Comparison of ENCODE assay signal across 22 cellular contexts in genomic region chr6:84028350-84028749, GRCh38. TPM values are rescaled to one million over a fixed set of nuclear protein-coding genes. Genes with fewer than 3 reads are reported as not detected.
DNase-seq lines count a peak whose midpoint lies in the region; ATAC-seq and TF ChIP-seq lines count a peak whose summit lies in the region.
"Had no signal": no experiment of that assay in that cellular context is flagged by ENCODE, and none has a peak within 500 bp of the region (broad histone marks: within the 10 kb centered on the region; RNA-seq: fewer than 3 reads in every experiment).

No MANE protein-coding gene starts in this region.

- H3K4me2 ChIP-seq in GM23248 (ENCODE audit: unreplicated experiment) (peak overlapping the region; percentile 51), smooth muscle cell (no peak overlapping the region)
- H3K4me2 ChIP-seq: BLaER1 treated with 17β-estradiol and CSF1 and Interleukin-3, amounts not matched to agents 10 nM and 100 nM; GM23338 had no signal

- no peaks in the 10 kb centered on the region for H3K27me3 ChIP-seq in GM23248 (replicated peaks; ENCODE audit: insufficient read depth)
- H3K27me3 ChIP-seq in body of pancreas = no peaks in the 10 kb centered on the region
- no peaks in the 10 kb centered on the region for H3K27me3 ChIP-seq in smooth muscle cell (ENCODE audit: low read depth)
- H3K27me3 ChIP-seq in left ventricle myocardium inferior (ENCODE audit: low read depth) = peaks cover 3% of the 10 kb centered on the region
- H3K27me3 ChIP-seq: MG63 had no signal

- H3K36me3 ChIP-seq in GM23248 (ENCODE audit: low read depth) = no peaks in the 10 kb centered on the region
- H3K36me3 ChIP-seq in body of pancreas (replicated peaks in 1 of 2; ENCODE audit: insufficient read depth in 1 of 2, low read depth in 2 of 2) = no peaks in the 10 kb centered on the region
- no peaks in the 10 kb centered on the region for H3K36me3 ChIP-seq in smooth muscle cell (ENCODE audit: low read depth)
- H3K36me3 ChIP-seq in left ventricle myocardium inferior = no peaks in the 10 kb centered on the region
- H3K36me3 ChIP-seq: BLaER1 treated with 17β-estradiol and CSF1 and Interleukin-3, amounts not matched to agents 10 nM and 100 nM; MG63; SJSA1 had no signal

- H3K9ac ChIP-seq in GM23248 = no peak overlapping the region
- no peak overlapping the region for H3K9ac ChIP-seq in smooth muscle cell (ENCODE audit: low read depth)
- H3K9ac ChIP-seq: BLaER1 treated with 17β-estradiol and CSF1 and Interleukin-3, amounts not matched to agents 10 nM and 100 nM had no signal

- H3K9me3 ChIP-seq in GM23248 (ENCODE audit: low read depth) (no peaks in the 10 kb centered on the region), body of pancreas (no peaks in the 10 kb centered on the region), smooth muscle cell (replicated peaks; ENCODE audit: low read depth) (no peaks in the 10 kb centered on the region), left ventricle myocardium inferior (replicated peaks) (peaks cover 8% of the 10 kb centered on the region)
- H3K9me3 ChIP-seq: MG63, SJSA1 had no signal

- H3K4me1 ChIP-seq in GM23248 (ENCODE audit: insufficient read depth) (peaks cover 23% of the 10 kb centered on the region), body of pancreas (peaks cover 17% of the 10 kb centered on the region), smooth muscle cell (ENCODE audit: low read depth) (no peaks in the 10 kb centered on the region), left ventricle myocardium inferior (peaks cover 3% of the 10 kb centered on the region)

- DNase-seq in GM23248 (no peak), body of pancreas (no peak), epithelial cell of prostate (ENCODE audit: low read depth, low spot score) (no peak), smooth muscle cell (lab: John Stamatoyannopoulos, UW; ENCODE audit: unreplicated experiment) (no peak), DMS 273 (lab: John Stamatoyannopoulos, UW; ENCODE audit: unreplicated experiment) (no peak), left ventricle myocardium inferior (no peak), hippocampal formation (lab: John Stamatoyannopoulos, UW) (no peak), NOMO-1 treated with dmso at 0.1 percent for 144 hours (lab: John Stamatoyannopoulos, UW; ENCODE audit: unreplicated experiment) (no peak)
- DNase-seq: CD8-positive, alpha-beta T cell; DND-41; HCEC 1CT; Karpas-422; NCI-H1048; NCI-H1436; NCI-H82; RPMI8226 had no signal

- in situ Hi-C loops in GM23248 (cut with MboI) = no loop called here

- H3K79me2 ChIP-seq in GM23248 (ENCODE audit: insufficient read depth) = no peaks in the 10 kb centered on the region
- H3K79me2 ChIP-seq in smooth muscle cell (ENCODE audit: low read depth) = no peaks in the 10 kb centered on the region

- no peak for TF ChIP-seq POLR2A in body of pancreas (IDR thresholded peaks at IDR 0.05)

- no peaks in the 10 kb centered on the region for H3K9me2 ChIP-seq in GM23248 (ENCODE audit: insufficient read depth)

- no peak for TF ChIP-seq CTCF in body of pancreas (IDR thresholded peaks at IDR 0.05)
- TF ChIP-seq CTCF in smooth muscle cell (IDR thresholded peaks at IDR 0.05; ENCODE audit: borderline replicate concordance, insufficient read depth, poor library complexity, severe bottlenecking) = no peak
- no peak for TF ChIP-seq CTCF in left ventricle myocardium inferior (IDR thresholded peaks at IDR 0.05; ENCODE audit: borderline replicate concordance)

- H3K4me3 ChIP-seq in GM23248 = 0 out of 2 replicates have a peak overlapping the region, but pooled peaks have one; percentile 12
- no peak overlapping the region for H3K4me3 ChIP-seq in body of pancreas
- H3K4me3 ChIP-seq in smooth muscle cell = no peak overlapping the region
- H3K4me3 ChIP-seq in left ventricle myocardium inferior = no peak overlapping the region
- H3K4me3 ChIP-seq: BLaER1 treated with 17β-estradiol and CSF1 and Interleukin-3, amounts not matched to agents 10 nM and 100 nM; GM23338; MG63; SJSA1 had no signal

- ATAC-seq in body of pancreas = no peak
- ATAC-seq: CD8-positive, alpha-beta T cell; GM23338 had no signal

- intact Hi-C loops in body of pancreas (cut with DNase I) (no loop called here), left ventricle myocardium inferior (cut with micrococcal nuclease) (no loop called here)

- peaks cover 21% of the 10 kb centered on the region; the same call in 1 of the 2 replicates for H3F3A ChIP-seq in GM23248 (ENCODE audit: insufficient read depth)
- H3F3A ChIP-seq in smooth muscle cell (ENCODE audit: low read depth) = no peaks in the 10 kb centered on the region

- H3K27ac ChIP-seq in GM23248 (peak overlapping the region; percentile 28), body of pancreas (peak overlapping the region in 3 of 4 donors; percentile 41 to 63 (median 50)), epithelial cell of prostate (peak overlapping the region; percentile 30), smooth muscle cell (ENCODE audit: low read depth) (peak overlapping the region; percentile 39), left ventricle myocardium inferior (replicated peaks) (no peak overlapping the region)
- H3K27ac ChIP-seq: BLaER1 treated with 17β-estradiol and CSF1 and Interleukin-3, amounts not matched to agents 10 nM and 100 nM; HL-60; SJSA1 had no signal

- WGBS in GM23248 (ENCODE audit: low coverage in 1 of 2, low lambda C conversion rate in 2 of 2, missing lambda C conversion rate in 2 of 2), 2 experiments = 87 to 100% methylated on average over 1 of the region's 1 CpG
- WGBS in body of pancreas, 2 donors = 76 to 95% methylated on average over 1 of the region's 1 CpG
- 97% methylated on average over 1 of the region's 1 CpG for WGBS in smooth muscle cell (ENCODE audit: low lambda C conversion rate)

- no peaks in the 10 kb centered on the region for H4K20me1 ChIP-seq in GM23248 (ENCODE audit: insufficient read depth)
- H4K20me1 ChIP-seq in smooth muscle cell (ENCODE audit: low read depth) = no peaks in the 10 kb centered on the region
- H4K20me1 ChIP-seq: BLaER1 treated with 17β-estradiol and CSF1 and Interleukin-3, amounts not matched to agents 10 nM and 100 nM had no signal

- H2AFZ ChIP-seq in GM23248 (no peak overlapping the region), smooth muscle cell (ENCODE audit: low read depth) (no peak overlapping the region)
- H2AFZ ChIP-seq: GM23338 had no signal

RNA-seq across cellular contexts. Expression of gene MRAP2, which starts 5.2 kb away (rescaled TPM):
- 0.89 and 1.3 TPM in 2 replicates for total RNA-seq in GM23248 (2014; rRNA removed; shearing (Covaris generic))
- polyA plus RNA-seq in GM23248 (2016; fragmentation: Nextera tagmentation; extraction: Ambion mirVana) (0.96 and 1.1 TPM in 2 replicates), smooth muscle cell (14.0 and 15.0 TPM in 2 replicates)
- total RNA-seq in body of pancreas (1 to 10 TPM; 2.3 to 3.6 TPM), smooth muscle cell (16.7 and 20.5 TPM in 2 replicates), left ventricle myocardium inferior (0.16 TPM)
- total RNA-seq: CD8-positive, alpha-beta T cell; IMR-90; SJSA1 had no signal
